Comparison of ENCODE assay signal across 1 cellular context in genomic region chr14:104168603-104169002, GRCh38.
TF ChIP-seq lines count a peak whose summit lies in the region.

No MANE protein-coding gene starts in this region.

TF ChIP-seq in GM23338, 12 proteins besides CTCF, POLR2A, EP300 and RAD21:
- TF ChIP-seq ZNF114 (CRISPR knock-in tag; IDR thresholded peaks at IDR 0.05) (no peak), NANOG (IDR thresholded peaks at IDR 0.05; ENCODE audit: borderline replicate concordance) (no peak), ETS1 (IDR thresholded peaks at IDR 0.05) (no peak), POLR2AphosphoS5 (IDR thresholded peaks at IDR 0.05; ENCODE audit: low read depth) (no peak), REST (IDR thresholded peaks at IDR 0.05; ENCODE audit: unreplicated experiment) (no peak), CREB1 (CRISPR knock-in tag; IDR thresholded peaks at IDR 0.05; ENCODE audit: low read depth) (no peak)
